Comparison of ENCODE assay signal across 19 cellular contexts in the genomic region with DNA sequence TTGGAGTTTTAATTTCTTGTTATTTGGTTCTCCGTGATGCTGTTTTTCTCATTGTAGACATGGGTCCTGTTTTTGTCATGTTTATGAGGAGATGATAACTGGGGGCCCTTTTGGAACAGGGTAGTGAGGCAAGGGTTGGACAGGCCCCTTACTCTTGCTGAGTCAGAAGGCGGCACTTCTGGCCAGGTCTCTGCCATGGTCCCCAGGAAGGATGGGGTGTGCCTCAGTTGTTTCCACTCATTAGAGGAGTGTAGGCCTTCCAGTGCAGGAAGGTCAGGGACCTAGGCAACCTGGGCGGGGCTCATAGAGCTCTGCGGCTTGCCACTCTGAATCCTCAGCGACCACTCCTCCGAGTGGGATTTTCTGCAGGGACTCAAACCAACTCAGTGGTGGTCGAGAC.
DNase-seq lines count a peak whose midpoint lies in the region; ATAC-seq and TF ChIP-seq lines count a peak whose summit lies in the region.
"Had no signal": no experiment of that assay in that cellular context is flagged by ENCODE, and none has a peak within 500 bp of the region (broad histone marks: within the 10 kb centered on the region; RNA-seq: fewer than 3 reads in every experiment).

No MANE protein-coding gene starts in this region.

- H3K4me3 Mint-ChIP-seq in HFFc6, result peak overlapping the region; percentile 52
- H3K4me3 Mint-ChIP-seq: activated naive CD8-positive, alpha-beta T cell; neural progenitor cell had no signal

- H3K4me2 ChIP-seq in parathyroid adenoma (ENCODE audit: low read length), result no peak overlapping the region
- H3K4me2 ChIP-seq: neural progenitor cell had no signal

- H3K27ac ChIP-seq in VCaP, result peak overlapping the region; percentile 7; the same call in 1 of the 2 replicates
- peak overlapping the region in 4 of 10 donors; percentile 19 to 54 (median 34) for H3K27ac ChIP-seq in heart right ventricle
- H3K27ac ChIP-seq in parathyroid adenoma, result peak overlapping the region; percentile 32
- H3K27ac ChIP-seq: colonic mucosa, gastroesophageal sphincter, neural progenitor cell had no signal

- TF ChIP-seq CTCF in HFFc6 (IDR thresholded peaks at IDR 0.05) (no peak), VCaP (conservative IDR thresholded peaks at IDR 0.05) (no peak), heart right ventricle (IDR thresholded peaks at IDR 0.05) (no peak), parathyroid adenoma (IDR thresholded peaks at IDR 0.05) (no peak)

- no peak overlapping the region for H3K9ac ChIP-seq in parathyroid adenoma
- H3K9ac ChIP-seq: neural progenitor cell had no signal

- no peaks in the 10 kb centered on the region for H3K9me3 Mint-ChIP-seq in HFFc6
- H3K9me3 Mint-ChIP-seq: neural progenitor cell had no signal

- H3K4me1 Mint-ChIP-seq in HFFc6 (ENCODE audit: low read depth), result peaks cover 36% of the 10 kb centered on the region

- H3K27ac Mint-ChIP-seq in HFFc6, result peak overlapping the region; percentile 90
- H3K27ac Mint-ChIP-seq: activated naive CD8-positive, alpha-beta T cell; neural progenitor cell had no signal

- ATAC-seq in heart right ventricle, result peak in 6 of 8 donors; percentile 25 to 76 (median 38)
- ATAC-seq: gastroesophageal sphincter had no signal

- 84 to 87% methylated on average over 7 of the region's 7 CpGs for WGBS in heart right ventricle, 2 donors

- H3K36me3 ChIP-seq in heart right ventricle, result peaks cover 0 to 99% (median 16%) of the 10 kb centered on the region in 9 donors
- no peaks in the 10 kb centered on the region for H3K36me3 ChIP-seq in parathyroid adenoma (ENCODE audit: control insufficient read depth, insufficient read depth, low read length)
- H3K36me3 ChIP-seq: colonic mucosa had no signal

- DNase-seq in HFFc6 (no peak), heart right ventricle (no peak), HuH-7.5 (ENCODE audit: low spot score) (no peak), germinal center (ENCODE audit: low spot score) (no peak), NCI-H2196 treated with DMSO at 0.1 percent for 48 hours (lab: John Stamatoyannopoulos, UW; ENCODE audit: unreplicated experiment) (no peak)
- DNase-seq in stimulated activated CD4-positive, alpha-beta T cell treated with anti-CD3 and anti-CD28 coated beads, Interleukin-4, amount 100 ng/mL, for 1 hour, result no peak
- DNase-seq: activated CD4-positive, alpha-beta T cell treated with anti-CD3 and anti-CD28 coated beads for 4 hours; BE2C; Caco-2; colonic mucosa; left colon; NCI-H1105; NK-92 treated with Interleukin-12 subunit alpha and Interleukin-12 subunit beta, amount 100 ng/mL, for 24 hours had no signal

- peaks cover 0 to 19% (median 10%) of the 10 kb centered on the region in 9 donors for H3K4me1 ChIP-seq in heart right ventricle
- no peaks in the 10 kb centered on the region for H3K4me1 ChIP-seq in parathyroid adenoma
- H3K4me1 ChIP-seq: BE2C, Caco-2, colonic mucosa, HAP-1, neural progenitor cell had no signal

- H3K4me3 ChIP-seq in heart right ventricle, result no peak overlapping the region
- no peak overlapping the region for H3K4me3 ChIP-seq in parathyroid adenoma (ENCODE audit: low read depth, low read length)
- H3K4me3 ChIP-seq: colonic mucosa, gastroesophageal sphincter, HAP-1, neural progenitor cell had no signal

- H3K27me3 ChIP-seq in heart right ventricle (no peaks in the 10 kb centered on the region), parathyroid adenoma (ENCODE audit: control insufficient read depth, insufficient read depth, low read length) (no peaks in the 10 kb centered on the region)
- H3K27me3 ChIP-seq: BE2C, colonic mucosa, gastroesophageal sphincter, neural progenitor cell had no signal

- intact Hi-C loops in heart right ventricle (cut with DNase I), result no loop called here

- H3K79me2 ChIP-seq in parathyroid adenoma, result no peaks in the 10 kb centered on the region

- peaks cover 38% of the 10 kb centered on the region for H3K36me3 Mint-ChIP-seq in HFFc6 (ENCODE audit: low read depth)

- no peak overlapping the region for H2AFZ ChIP-seq in parathyroid adenoma
- H2AFZ ChIP-seq: neural progenitor cell had no signal

- H3K9me3 ChIP-seq in heart right ventricle (no peaks in the 10 kb centered on the region), parathyroid adenoma (ENCODE audit: control insufficient read depth, low read length) (no peaks in the 10 kb centered on the region)
- H3K9me3 ChIP-seq: BE2C, Caco-2, colonic mucosa, gastroesophageal sphincter, HAP-1 had no signal

- H3K27me3 Mint-ChIP-seq in HFFc6 (ENCODE audit: insufficient read depth), result no peaks in the 10 kb centered on the region; the same call in 1 of the 2 replicates
- H3K27me3 Mint-ChIP-seq: activated naive CD8-positive, alpha-beta T cell had no signal
